ENCODE assay signal across 8 cellular contexts in the genomic region with DNA sequence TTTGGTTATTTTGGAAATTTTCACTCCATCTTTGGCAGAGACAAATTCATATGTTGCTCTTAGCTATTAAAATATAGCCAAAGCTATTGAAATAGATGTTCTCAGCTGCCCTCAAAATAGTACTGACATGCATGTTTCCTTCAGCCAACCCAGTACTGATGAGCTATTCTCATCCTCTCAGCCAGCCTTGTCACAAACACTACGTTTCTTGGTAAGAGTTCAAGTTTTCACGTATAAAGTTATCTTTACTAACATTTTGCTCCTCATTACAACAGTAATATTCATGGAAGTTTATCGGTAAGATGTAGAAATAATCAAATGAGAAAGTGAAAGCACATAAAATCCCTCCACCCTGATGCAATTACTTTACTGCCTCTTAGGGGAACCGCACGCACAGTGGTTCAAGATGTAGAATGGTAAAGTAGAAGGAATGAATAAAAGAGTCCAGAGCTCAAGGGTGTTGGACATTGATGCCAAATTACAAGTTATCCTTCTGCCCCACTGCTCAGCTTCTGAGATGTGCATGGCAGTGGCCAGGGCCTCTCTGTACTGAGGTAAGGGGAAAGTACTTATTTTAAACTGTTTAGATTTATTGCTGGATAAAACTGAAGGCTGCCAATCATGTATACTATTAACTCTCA. TPM values are rescaled to one million over a fixed set of nuclear protein-coding genes. Genes with fewer than 3 reads are reported as not detected.
A peak's percentile ranks its signal among the peaks of the same experiment; 100 is the strongest.
DNase-seq lines count a peak whose midpoint lies in the region; ATAC-seq and TF ChIP-seq lines count a peak whose summit lies in the region.

No MANE protein-coding gene starts in this region.

- H3K4me3 Mint-ChIP-seq in T-cell = peak overlapping the region; percentile 76 to 89 (median 82)

- H3K36me3 ChIP-seq in spleen = peaks cover 0 to 4% (median 0%) of the 10 kb centered on the region in 6 donors

- TF ChIP-seq CTCF in spleen (IDR thresholded peaks at IDR 0.05 in 8 of 11, conservative IDR thresholded peaks at IDR 0.05 in 3 of 11) = no peak

- peak overlapping the region; percentile 95 to 98 for H3K27ac Mint-ChIP-seq in T-cell

- no peaks in the 10 kb centered on the region for H3K9me3 Mint-ChIP-seq in T-cell

- H3K27me3 Mint-ChIP-seq in T-cell = no peaks in the 10 kb centered on the region

- no peak for TF ChIP-seq POLR2A in spleen (IDR thresholded peaks at IDR 0.05)

- no peaks in the 10 kb centered on the region for H3K9me3 ChIP-seq in spleen

- H3K4me3 ChIP-seq in spleen = peak overlapping the region; percentile 22 to 66 (median 35)

- intact Hi-C loops in spleen (cut with DNase I; ENCODE audit: low total_unique reads) = no loop called here

- H3K36me3 Mint-ChIP-seq in T-cell = peaks cover 10% of the 10 kb centered on the region

- H3K27me3 ChIP-seq in spleen (replicated peaks in 1 of 7) = no peaks in the 10 kb centered on the region

- H3K4me1 ChIP-seq in spleen = peaks cover 6 to 51% (median 23%) of the 10 kb centered on the region in 6 donors

- DNase-seq in activated CD4-positive, CD25-positive, alpha-beta regulatory T cell (lab: John Stamatoyannopoulos, UW) = no peak
- peak in 4 of 34 experiments; percentile 11 to 34 (median 18) for DNase-seq in T-cell
- peak; percentile 36 for DNase-seq in fibroblast of the conjunctiva (ENCODE audit: low read depth)
- DNase-seq in spleen = no peak
- no peak for DNase-seq in D341Med (ENCODE audit: low spot score)
- no peak for DNase-seq in NCI-H2029 treated with DMSO at 0.1 percent for 48 hours (lab: John Stamatoyannopoulos, UW)

- POLR2A ChIA-PET in T-cell (lab: Charles Lee) = interaction anchor here (0.5 to 1.9 kb wide), 8 partner anchors 19 to 1283 kb away, joined by 3 to 8 read pairs (median 3); partner anchors contain the start of genes GCH1 (in 1 of the 2) and MAPK1IP1L (in 1 of the 2)

- peaks cover 53 to 60% (median 60%) of the 10 kb centered on the region in 3 donors for H3K4me1 Mint-ChIP-seq in T-cell

- peak overlapping the region; percentile 67 to 94 (median 88) for H3K27ac ChIP-seq in spleen

- 0 to 5% (median 1%) methylated on average over 5 of the region's 5 CpGs for WGBS in spleen, 5 donors

- ATAC-seq in activated CD4-positive, CD25-positive, alpha-beta regulatory T cell treated with anti-CD3 and anti-CD28 coated beads, Interleukin-2, amount 50 U/mL, for 24 hours = peak; percentile 69 to 76
- ATAC-seq in HG02870 (IDR thresholded peaks at IDR 0.05; ENCODE audit: unreplicated experiment) (peak; percentile 33), T-cell (replicated peaks in 1 of 4) (peak; percentile 64 to 75 (median 72))

- CTCF ChIA-PET in T-cell (lab: Charles Lee) = interaction anchor here (0.7 to 2.5 kb wide), 12 partner anchors 9 to 1730 kb away, joined by 3 to 27 read pairs (median 5); partner anchors contain the start of gene GCH1 (in 2 of the 2)

RNA-seq across cellular contexts. Expression of gene GCH1, which starts 20.7 kb away (rescaled TPM):
- total RNA-seq in T-cell (10 to 100 TPM; 26.5 to 31.2 (median 29.2) TPM), spleen (10 to 100 TPM; 11.2 to 23.3 (median 21.2) TPM)
- 10 to 100 TPM; 12.1 to 21.2 (median 14.4) TPM for polyA plus RNA-seq in spleen
